ENCODE assay signal across 1 cellular context in the genomic region with DNA sequence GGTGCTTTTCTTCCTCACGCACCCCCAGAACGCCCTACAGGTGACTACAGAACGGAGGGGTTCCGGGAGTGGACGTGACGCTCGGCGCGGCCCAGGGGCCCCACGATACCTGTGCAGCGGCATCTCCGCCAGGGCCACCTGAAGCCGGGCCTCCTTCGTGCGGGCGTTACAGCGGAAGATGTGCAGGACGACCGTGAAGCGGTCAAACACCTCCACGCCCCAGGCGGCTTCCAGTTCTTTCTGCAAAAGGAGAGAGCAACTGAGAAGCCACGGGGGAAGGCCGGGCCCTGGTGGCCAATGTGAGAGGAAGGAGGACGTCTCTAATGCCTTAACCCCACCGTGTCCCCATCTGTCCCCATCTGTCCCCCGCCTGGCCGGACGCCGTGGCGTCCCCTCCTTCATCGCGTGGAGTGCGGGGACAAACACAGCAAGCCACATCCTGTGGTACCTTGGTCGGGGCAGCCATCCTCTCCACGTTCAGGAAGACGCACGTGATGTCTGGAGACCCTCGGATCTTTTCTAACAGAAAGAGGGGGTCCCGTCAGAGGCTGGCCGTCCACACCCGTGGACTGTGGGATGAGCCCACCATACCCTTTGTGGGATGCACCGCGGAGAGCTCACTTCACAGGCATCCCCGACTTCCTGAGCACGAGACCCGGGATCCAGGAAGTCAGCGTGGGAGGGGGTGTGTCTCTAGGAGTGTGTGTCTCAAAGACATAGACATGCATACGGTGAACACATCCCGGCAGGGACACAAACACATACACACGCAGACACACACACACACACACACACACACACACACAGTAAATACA.
TF ChIP-seq lines count a peak whose summit lies in the region.

No MANE protein-coding gene starts in this region.

TF ChIP-seq in HepG2, 621 proteins besides CTCF, POLR2A, EP300 and RAD21:
- TF ChIP-seq, protein P1, sequence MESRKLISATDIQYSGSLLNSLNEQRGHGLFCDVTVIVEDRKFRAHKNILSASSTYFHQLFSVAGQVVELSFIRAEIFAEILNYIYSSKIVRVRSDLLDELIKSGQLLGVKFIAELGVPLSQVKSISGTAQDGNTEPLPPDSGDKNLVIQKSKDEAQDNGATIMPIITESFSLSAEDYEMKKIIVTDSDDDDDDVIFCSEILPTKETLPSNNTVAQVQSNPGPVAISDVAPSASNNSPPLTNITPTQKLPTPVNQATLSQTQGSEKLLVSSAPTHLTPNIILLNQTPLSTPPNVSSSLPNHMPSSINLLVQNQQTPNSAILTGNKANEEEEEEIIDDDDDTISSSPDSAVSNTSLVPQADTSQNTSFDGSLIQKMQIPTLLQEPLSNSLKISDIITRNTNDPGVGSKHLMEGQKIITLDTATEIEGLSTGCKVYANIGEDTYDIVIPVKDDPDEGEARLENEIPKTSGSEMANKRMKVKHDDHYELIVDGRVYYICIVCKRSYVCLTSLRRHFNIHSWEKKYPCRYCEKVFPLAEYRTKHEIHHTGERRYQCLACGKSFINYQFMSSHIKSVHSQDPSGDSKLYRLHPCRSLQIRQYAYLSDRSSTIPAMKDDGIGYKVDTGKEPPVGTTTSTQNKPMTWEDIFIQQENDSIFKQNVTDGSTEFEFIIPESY (CRISPR knock-in tag; IDR thresholded peaks at IDR 0.05) = peak; percentile 59; the same call in 1 of the 2 replicates
- TF ChIP-seq KDM5B (CRISPR knock-in tag; IDR thresholded peaks at IDR 0.05; ENCODE audit: borderline replicate concordance) = no peak
- TF ChIP-seq ZC3H13 (CRISPR knock-in tag; IDR thresholded peaks at IDR 0.05) = peak; percentile 31; the same call in 1 of the 2 replicates
- no peak for TF ChIP-seq JUN (CRISPR knock-in tag; IDR thresholded peaks at IDR 0.05)
- no peak for TF ChIP-seq EZH2 (conservative IDR thresholded peaks at IDR 0.05; ENCODE audit: low read depth, low read length)
- no peak for TF ChIP-seq ZMYM2 (CRISPR knock-in tag; IDR thresholded peaks at IDR 0.05)
- TF ChIP-seq AGO1 (IDR thresholded peaks at IDR 0.05; ENCODE audit: low read depth, low read length, poor library complexity, severe bottlenecking) = peak; percentile 40
- peak; percentile 25; the same call in 1 of the 2 replicates for TF ChIP-seq RBFOX2 (IDR thresholded peaks at IDR 0.05; ENCODE audit: low read depth, low read length)
TF ChIP-seq in HepG2: peak in this region for 4.
